ENCODE assay signal across 1 cellular context in the genomic region with DNA sequence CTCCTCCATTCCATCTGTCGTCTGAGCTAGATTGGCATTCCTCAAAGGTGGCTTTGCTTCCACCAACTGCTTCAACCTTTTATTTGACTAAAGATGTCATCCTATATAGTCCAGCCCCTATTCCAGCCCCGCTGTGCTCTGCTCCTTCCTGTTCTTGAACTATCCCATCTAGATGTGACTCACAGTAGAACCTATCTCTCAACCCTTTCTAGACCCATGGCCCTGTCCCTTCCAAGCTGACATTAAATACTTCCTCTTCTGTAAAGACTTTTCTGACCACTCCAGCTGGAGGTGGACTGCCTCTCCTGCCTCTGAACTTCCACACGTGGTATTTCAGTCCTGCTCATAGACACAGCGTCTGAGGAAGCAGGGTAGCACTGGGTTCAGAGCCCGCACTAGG.
A peak's percentile ranks its signal among the peaks of the same experiment; 100 is the strongest.
TF ChIP-seq lines count a peak whose summit lies in the region.

No MANE protein-coding gene starts in this region.

TF ChIP-seq in HepG2, 621 proteins besides CTCF, POLR2A, EP300 and RAD21:
- TF ChIP-seq ZNF768 (CRISPR knock-in tag; IDR thresholded peaks at IDR 0.05) (0 out of 2 replicates have a peak, but pooled peaks have one; percentile 23), ZNF777 (CRISPR knock-in tag; IDR thresholded peaks at IDR 0.05) (no peak)
